Comparison of ENCODE assay signal across 20 cellular contexts in genomic region chr14:72243894-72244293, GRCh38.
A peak's percentile ranks its signal among the peaks of the same experiment; 100 is the strongest.
DNase-seq lines count a peak whose midpoint lies in the region; ATAC-seq and TF ChIP-seq lines count a peak whose summit lies in the region.
"Had no signal": no experiment of that assay in that cellular context is flagged by ENCODE, and none has a peak within 500 bp of the region (broad histone marks: within the 10 kb centered on the region; RNA-seq: fewer than 3 reads in every experiment).

No MANE protein-coding gene starts in this region.

- no peak for TF ChIP-seq CTCF in left ventricle myocardium inferior (IDR thresholded peaks at IDR 0.05; ENCODE audit: borderline replicate concordance)

- H3K4me1 ChIP-seq in HUES48 (ENCODE audit: control insufficient read depth, insufficient read depth, low read length) (peaks cover 15% of the 10 kb centered on the region), left ventricle myocardium inferior (peaks cover 24% of the 10 kb centered on the region)
- H3K4me1 ChIP-seq: HAP-1, SJCRH30 had no signal

- CTCF ChIA-PET in T-cell (lab: Charles Lee) = interaction anchor here in 1 of 2 donors (0.6 kb wide), 1 partner anchor 102 kb away, joined by 5 read pairs; no protein-coding TSS in a partner anchor

- H3K27ac Mint-ChIP-seq in T-cell = no peak overlapping the region
- H3K27ac Mint-ChIP-seq: CD4-positive, CD25-positive, alpha-beta regulatory T cell; IgD-negative memory B cell had no signal

- no peak overlapping the region for H3K4me3 Mint-ChIP-seq in T-cell
- H3K4me3 Mint-ChIP-seq: CD4-positive, CD25-positive, alpha-beta regulatory T cell had no signal

- DNase-seq in astrocyte of the hippocampus (ENCODE audit: low read depth, low spot score) (peak; percentile 52), left ventricle myocardium inferior (no peak), pons (ENCODE audit: low spot score) (peak; percentile 3), T-cell (no peak), NCI-H1105 (lab: John Stamatoyannopoulos, UW) (no peak)
- no peak for DNase-seq in stimulated activated CD4-positive, alpha-beta T cell treated with anti-CD3 and anti-CD28 coated beads, Interleukin-4, amount 100 ng/mL, for 4 hours
- DNase-seq: CD4-positive, CD25-positive, alpha-beta regulatory T cell; COR-L47; DMS79; NCI-H1694 treated with DMSO at 0.1 percent for 48 hours; NCI-H2081 treated with DMSO at 0.1 percent for 48 hours; NCI-H2171 treated with DMSO at 0.1 percent for 48 hours; NCI-H524 treated with DMSO at 0.1 percent for 48 hours; NCI-H82; SJCRH30 had no signal

- intact Hi-C loops in left ventricle myocardium inferior (cut with micrococcal nuclease) = no loop called here

- H3K36me3 ChIP-seq in HUES48 (ENCODE audit: control insufficient read depth, insufficient read depth, low read length) = no peaks in the 10 kb centered on the region
- H3K36me3 ChIP-seq in left ventricle myocardium inferior = no peaks in the 10 kb centered on the region
- H3K36me3 ChIP-seq: HAP-1, SJCRH30 had no signal

- H3K27ac ChIP-seq in HUES48 (ENCODE audit: low read depth, low read length) (peak overlapping the region; percentile 89), left ventricle myocardium inferior (replicated peaks) (peak overlapping the region; percentile 29)
- H3K27ac ChIP-seq: SJCRH30 had no signal

- peaks cover 0 to 10% (median 2%) of the 10 kb centered on the region in 3 donors for H3K9me3 Mint-ChIP-seq in T-cell

- H3K27me3 ChIP-seq in HUES48 (ENCODE audit: control insufficient read depth, insufficient read depth, low read length) (no peaks in the 10 kb centered on the region), left ventricle myocardium inferior (ENCODE audit: low read depth) (no peaks in the 10 kb centered on the region)
- H3K27me3 ChIP-seq: SJCRH30 had no signal

- H3K9ac ChIP-seq in HUES48 (ENCODE audit: low read depth, low read length) = peak overlapping the region; percentile 27; the same call in 1 of the 2 replicates

- H3K4me3 ChIP-seq in HUES48 (ENCODE audit: low read depth, low read length) (no peak overlapping the region), left ventricle myocardium inferior (no peak overlapping the region)
- H3K4me3 ChIP-seq: HAP-1, SJCRH30 had no signal

- ATAC-seq in T-cell (replicated peaks in 1 of 4) (no peak), GM18867 (IDR thresholded peaks at IDR 0.05; ENCODE audit: unreplicated experiment) (no peak)
- ATAC-seq: Panc1 had no signal

- H3K36me3 Mint-ChIP-seq in T-cell = no peaks in the 10 kb centered on the region
- H3K36me3 Mint-ChIP-seq: CD4-positive, CD25-positive, alpha-beta regulatory T cell; IgD-negative memory B cell had no signal

- H3K9me3 ChIP-seq in HUES48 (ENCODE audit: control insufficient read depth, insufficient read depth, low read length) (peaks cover 19% of the 10 kb centered on the region), left ventricle myocardium inferior (replicated peaks) (no peaks in the 10 kb centered on the region)
- H3K9me3 ChIP-seq: HAP-1, SJCRH30 had no signal

- H3K27me3 Mint-ChIP-seq in T-cell = peaks cover 17 to 29% of the 10 kb centered on the region in 2 donors

- POLR2A ChIA-PET in T-cell (lab: Charles Lee) = no interaction called here

- no peaks in the 10 kb centered on the region for H3K4me1 Mint-ChIP-seq in T-cell
- H3K4me1 Mint-ChIP-seq: CD4-positive, CD25-positive, alpha-beta regulatory T cell had no signal

Comparison
In these comparisons a context has a peak if more than half of its experiments do, and no peak if none do; other contexts are left out.
1. DNase-seq: peak in astrocyte of the hippocampus (single experiment) and pons (single experiment); none in left ventricle myocardium inferior (single experiment), T-cell (0 of 34), stimulated activated CD4-positive, alpha-beta T cell treated with anti-CD3 and anti-CD28 coated beads, Interleukin-4, amount 100 ng/mL, for 4 hours (0 of 2) and NCI-H1105 (single experiment).